7 cellular contexts compared by ENCODE assay signal in genomic region chr5:88674262-88675158, GRCh38.
DNase-seq lines count a peak whose midpoint lies in the region; ATAC-seq and TF ChIP-seq lines count a peak whose summit lies in the region.

No MANE protein-coding gene starts in this region.

- TF ChIP-seq CTCF in GM12864 (IDR thresholded peaks at IDR 0.05; ENCODE audit: low read depth, low read length, missing control alignments) (no peak), epithelial cell of esophagus (IDR thresholded peaks at IDR 0.05; ENCODE audit: insufficient read depth, low read depth, low read length, missing control alignments) (no peak), neural crest cell (conservative IDR thresholded peaks at IDR 0.05) (no peak)

- H3K4me1 Mint-ChIP-seq in IgD-negative memory B cell (peaks cover 4 to 32% (median 14%) of the 10 kb centered on the region in 3 donors), neural crest cell (peaks cover 53% of the 10 kb centered on the region)

- H3K4me3 ChIP-seq in GM12864 (ENCODE audit: low read depth, low read length) = peak overlapping the region; percentile 54
- H3K4me3 ChIP-seq in epithelial cell of esophagus (ENCODE audit: low read length) = peak overlapping the region; percentile 16

- peaks cover 1 to 20% (median 5%) of the 10 kb centered on the region in 3 donors for H3K9me3 Mint-ChIP-seq in IgD-negative memory B cell
- no peaks in the 10 kb centered on the region for H3K9me3 Mint-ChIP-seq in neural crest cell

- H3K4me3 Mint-ChIP-seq in IgD-negative memory B cell = peak overlapping the region; percentile 76 to 92 (median 88)
- H3K4me3 Mint-ChIP-seq in neural crest cell = peak overlapping the region; percentile 93

- ATAC-seq in GM21529 (IDR thresholded peaks at IDR 0.05; ENCODE audit: unreplicated experiment) = peak; percentile 66

- H3K27me3 Mint-ChIP-seq in IgD-negative memory B cell (peaks cover 74% of the 10 kb centered on the region), neural crest cell (ENCODE audit: low read depth) (peaks cover 91% of the 10 kb centered on the region)

- H3K27ac Mint-ChIP-seq in IgD-negative memory B cell (peak overlapping the region; percentile 93 to 98 (median 95)), neural crest cell (ENCODE audit: unreplicated experiment) (peak overlapping the region; percentile 93)

- DNase-seq in GM12864 (ENCODE audit: low read depth) (no peak), SW 1271 (lab: John Stamatoyannopoulos, UW) (peak; percentile 73 to 79), epithelial cell of esophagus (ENCODE audit: low read depth) (peak; percentile 26), neural crest cell (ENCODE audit: low read depth, low spot score) (no peak), mucosa of gallbladder (ENCODE audit: low spot score) (no peak)

- H3K36me3 Mint-ChIP-seq in IgD-negative memory B cell (peaks cover 4% of the 10 kb centered on the region), neural crest cell (ENCODE audit: low read depth) (peaks cover 4% of the 10 kb centered on the region)

Comparison
In these comparisons a context has a peak if more than half of its experiments do, and no peak if none do; other contexts are left out.
1. DNase-seq: peak in SW 1271 (2 of 2) and epithelial cell of esophagus (single experiment); none in GM12864 (single experiment), neural crest cell (single experiment) and mucosa of gallbladder (single experiment).